24 cellular contexts compared by ENCODE assay signal in genomic region chr22:20290045-20290392, GRCh38.
"Had no signal": no experiment of that assay in that cellular context is flagged by ENCODE, and none has a peak within 500 bp of the region (broad histone marks: within the 10 kb centered on the region; RNA-seq: fewer than 3 reads in every experiment).

No MANE protein-coding gene starts in this region.

- H3K79me2 ChIP-seq: hepatocyte had no signal

- DNase-seq: dermis blood vessel endothelial cell; dorsolateral prefrontal cortex; effector CD4-positive, alpha-beta T cell; effector memory CD4-positive, alpha-beta T cell; foreskin keratinocyte; heart left ventricle; hypothalamus; immature natural killer cell; islet precursor cell; kidney; kidney glomerular epithelial cell; left colon; left lung; left ventricle myocardium superior; lower lobe of right lung; mesenchymal stem cell; mucosa of descending colon had no signal

- FAIRE-seq: colon, endothelial cell of umbilical vein, frontal cortex, kidney had no signal

- H3K4me3 ChIP-seq: coronary artery, dorsolateral prefrontal cortex, esophagus muscularis mucosa, gastroesophageal sphincter, heart left ventricle, hepatocyte, left lung, lower lobe of right lung, mucosa of descending colon had no signal

- ATAC-seq: foreskin keratinocyte, gastroesophageal sphincter, heart left ventricle, left colon, left lung, left ventricle myocardium superior, lower lobe of right lung, mucosa of descending colon had no signal

- H3K4me2 ChIP-seq: hepatocyte had no signal

- H3K27ac ChIP-seq: coronary artery, dorsolateral prefrontal cortex, esophagus muscularis mucosa, foreskin keratinocyte, gastroesophageal sphincter, heart left ventricle, hepatocyte, left lung, lower lobe of right lung had no signal

- H3K27me3 ChIP-seq: dorsolateral prefrontal cortex, hepatocyte had no signal

- H2AFZ ChIP-seq: hepatocyte had no signal

- H3K4me1 ChIP-seq: esophagus muscularis mucosa, foreskin keratinocyte, gastroesophageal sphincter, heart left ventricle, left lung, lower lobe of right lung had no signal

- H3K36me3 ChIP-seq: esophagus muscularis mucosa, gastroesophageal sphincter, heart left ventricle, left lung, lower lobe of right lung had no signal

- H3K9me3 ChIP-seq: esophagus muscularis mucosa, gastroesophageal sphincter, heart left ventricle, left lung, lower lobe of right lung, mucosa of descending colon had no signal
